Comparison of ENCODE assay signal across 7 cellular contexts in genomic region chr1:185681034-185681633, GRCh38. TPM values are rescaled to one million over a fixed set of nuclear protein-coding genes. Genes with fewer than 3 reads are reported as not detected.
A peak's percentile ranks its signal among the peaks of the same experiment; 100 is the strongest.
DNase-seq lines count a peak whose midpoint lies in the region; ATAC-seq and TF ChIP-seq lines count a peak whose summit lies in the region.

No MANE protein-coding gene starts in this region.

- peak; percentile 48 for DNase-seq in Daoy (ENCODE audit: low read depth)
- peak; percentile 68 for DNase-seq in PC-3
- DNase-seq in endodermal cell: peak; percentile 67
- DNase-seq in myocyte (ENCODE audit: low read depth): peak; percentile 60

- H2AFZ ChIP-seq in Loucy (ENCODE audit: low read length) (no peak overlapping the region), PC-3 (ENCODE audit: low read length) (no peak overlapping the region)

- intact Hi-C loops in PC-3 (cut with micrococcal nuclease): loop anchor here (2.0 kb wide), 1 partner anchor 694 kb away; no protein-coding TSS in a partner anchor

- no peaks in the 10 kb centered on the region for H3K36me3 Mint-ChIP-seq in endodermal cell (ENCODE audit: low read depth)

- no peaks in the 10 kb centered on the region for H3K9me2 ChIP-seq in Loucy (replicated peaks; ENCODE audit: low read depth, low read length)
- no peaks in the 10 kb centered on the region for H3K9me2 ChIP-seq in PC-3 (replicated peaks; ENCODE audit: low read length)

- no peaks in the 10 kb centered on the region for H3F3A ChIP-seq in Loucy (ENCODE audit: low read depth)
- no peaks in the 10 kb centered on the region for H3F3A ChIP-seq in PC-3 (ENCODE audit: low read length, unreplicated experiment)

- H3K9me3 ChIP-seq in Loucy (ENCODE audit: insufficient read depth, low read depth, low read length) (no peaks in the 10 kb centered on the region), PC-3 (ENCODE audit: low read length) (no peaks in the 10 kb centered on the region), endodermal cell (ENCODE audit: control insufficient read depth, low read length) (no peaks in the 10 kb centered on the region)

- peaks cover 8% of the 10 kb centered on the region for H3K4me1 ChIP-seq in Loucy (ENCODE audit: insufficient read depth, low read length, poor library complexity, severe bottlenecking)
- no peaks in the 10 kb centered on the region for H3K4me1 ChIP-seq in PC-3 (ENCODE audit: insufficient read depth, low read length)
- H3K4me1 ChIP-seq in endodermal cell (ENCODE audit: control insufficient read depth, insufficient read depth, low read length): peaks cover 8% of the 10 kb centered on the region

- TF ChIP-seq CTCF in Loucy (conservative IDR thresholded peaks at IDR 0.05; ENCODE audit: low read length) (peak; percentile 61), PC-3 (conservative IDR thresholded peaks at IDR 0.05; ENCODE audit: low read depth, low read length) (peak; percentile 61), endodermal cell (conservative IDR thresholded peaks at IDR 0.05) (peak; percentile 86)

- H3K4me2 ChIP-seq in Loucy (ENCODE audit: low read depth, low read length, poor library complexity, severe bottlenecking) (no peak overlapping the region), PC-3 (ENCODE audit: low read length) (no peak overlapping the region)

- H4K20me1 ChIP-seq in Loucy (ENCODE audit: insufficient read depth, low read length, poor library complexity, severe bottlenecking) (no peaks in the 10 kb centered on the region), PC-3 (ENCODE audit: low read length) (no peaks in the 10 kb centered on the region)

- no peak overlapping the region for H3K4me3 Mint-ChIP-seq in endodermal cell

- H3K36me3 ChIP-seq in Loucy (ENCODE audit: insufficient read depth, low read length) (no peaks in the 10 kb centered on the region), PC-3 (ENCODE audit: low read depth, low read length) (no peaks in the 10 kb centered on the region), endodermal cell (ENCODE audit: control insufficient read depth, insufficient read depth, low read length) (no peaks in the 10 kb centered on the region)

- no peak overlapping the region for H3K27ac Mint-ChIP-seq in endodermal cell

- no peak overlapping the region for H3K9ac ChIP-seq in Loucy (ENCODE audit: low read depth, low read length, poor library complexity, severe bottlenecking)
- no peak overlapping the region for H3K9ac ChIP-seq in PC-3 (ENCODE audit: low read length)
- no peak overlapping the region for H3K9ac ChIP-seq in endodermal cell (ENCODE audit: extremely low read depth, low read length, poor library complexity, severe bottlenecking)

- POLR2A ChIA-PET in PC-3 (lab: Charles Lee; ENCODE audit: unreplicated experiment): interaction anchor here (0.6 to 0.7 kb wide), 4 partner anchors 29 to 976 kb away, joined by 3 to 5 read pairs (median 4); partner anchors contain the start of gene IVNS1ABP

- peaks cover 24% of the 10 kb centered on the region for H3K4me1 Mint-ChIP-seq in endodermal cell

- WGBS in endodermal cell (ENCODE audit: insufficient coverage in 1 of 2, insufficient read length in 1 of 2), 2 experiments: 59% methylated on average over 2 of the region's 2 CpGs; no CpG with 5 or more reads in 1 of the 2 experiments

- H3K27me3 ChIP-seq in Loucy (ENCODE audit: insufficient read depth, low read length, poor library complexity, severe bottlenecking) (no peaks in the 10 kb centered on the region), PC-3 (ENCODE audit: low read length) (no peaks in the 10 kb centered on the region), endodermal cell (ENCODE audit: control insufficient read depth, insufficient read depth, low read length, poor library complexity, severe bottlenecking) (peaks cover 33% of the 10 kb centered on the region)

- ATAC-seq in GM21526 (IDR thresholded peaks at IDR 0.05; ENCODE audit: low FRiP score, unreplicated experiment): peak; percentile 66
- peak; percentile 59 for ATAC-seq in PC-3
- no peak for ATAC-seq in GM19397 (IDR thresholded peaks at IDR 0.05; ENCODE audit: unreplicated experiment)

- no peak overlapping the region for H3K4me3 ChIP-seq in Loucy (ENCODE audit: low read length, poor library complexity, severe bottlenecking)
- H3K4me3 ChIP-seq in PC-3 (ENCODE audit: low read length): no peak overlapping the region
- no peak overlapping the region for H3K4me3 ChIP-seq in endodermal cell (ENCODE audit: low read length)

- H3K79me2 ChIP-seq in Loucy (ENCODE audit: insufficient read depth, low read length): no peaks in the 10 kb centered on the region
- H3K79me2 ChIP-seq in PC-3 (ENCODE audit: low read length): no peaks in the 10 kb centered on the region

- H3K27ac ChIP-seq in PC-3 (ENCODE audit: low read length) (no peak overlapping the region), endodermal cell (ENCODE audit: low read depth, low read length) (no peak overlapping the region)

- BruUV-seq in PC-3 (replicated peaks; lab: Mats Ljungman, UMichigan): no TSS peak

- no peaks in the 10 kb centered on the region for H3K9me3 Mint-ChIP-seq in endodermal cell

- peaks cover 58% of the 10 kb centered on the region for H3K27me3 Mint-ChIP-seq in endodermal cell (ENCODE audit: insufficient read depth)

- CTCF ChIA-PET in PC-3 (lab: Charles Lee): interaction anchor here (0.6 to 1.2 kb wide), 5 partner anchors 29 to 694 kb away, joined by 3 to 7 read pairs (median 3); no protein-coding TSS in a partner anchor

RNA-seq across cellular contexts. Expression of gene HMCN1, which starts 53.1 kb away (rescaled TPM):
- total RNA-seq in Daoy (2014; rRNA removed; shearing (Covaris generic)): 2.6 and 5.5 TPM in 2 replicates
- total RNA-seq in PC-3 (2014; rRNA removed): 0.66 and 3.3 TPM in 2 replicates
- 1 to 10 TPM; 6.5 to 7.4 TPM for total RNA-seq in endodermal cell
- polyA plus RNA-seq in endodermal cell (2013, experiment 1 of 2): 10.6 TPM
- 7.2 TPM for polyA plus RNA-seq in endodermal cell (2013, experiment 2 of 2)
- total RNA-seq in myocyte: 0.05 and 2.2 TPM in 2 replicates
- polyA plus RNA-seq in myocyte (2012): 0.26 TPM
